Comparison of ENCODE assay signal across 36 cellular contexts in the genomic region with DNA sequence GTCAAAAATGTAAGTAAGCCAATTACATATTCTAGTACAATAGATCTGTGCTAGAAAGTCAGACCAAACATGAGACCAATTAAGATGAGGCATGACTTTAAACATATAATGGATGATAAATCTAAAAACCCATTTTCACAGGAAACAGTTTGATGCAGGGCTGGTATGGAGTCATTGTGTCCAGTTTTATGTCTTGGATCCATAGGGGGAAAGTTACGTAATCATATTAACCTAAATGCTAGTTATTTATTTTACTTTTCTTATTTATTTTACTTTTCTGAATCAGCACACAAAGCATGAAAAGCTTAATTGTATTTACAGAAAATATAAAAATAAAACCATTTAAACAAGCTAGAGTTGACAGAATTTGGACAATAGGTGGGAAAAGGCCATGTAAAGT. TPM values are rescaled to one million over a fixed set of nuclear protein-coding genes. Genes with fewer than 3 reads are reported as not detected.
"Had no signal": no experiment of that assay in that cellular context is flagged by ENCODE, and none has a peak within 500 bp of the region (broad histone marks: within the 10 kb centered on the region; RNA-seq: fewer than 3 reads in every experiment).

No MANE protein-coding gene starts in this region.

- H3K27me3 ChIP-seq: adrenal gland, body of pancreas, brain microvascular endothelial cell, breast epithelium had no signal

- H3K4me1 ChIP-seq: adrenal gland, body of pancreas, breast epithelium had no signal

- DNase-seq: activated B cell treated with CpG ODN at 0.5 μM for 24 hours; activated CD4-positive, alpha-beta memory T cell treated with anti-CD3 and anti-CD28 coated beads for 36 hours; activated CD4-positive, alpha-beta T cell treated with anti-CD3 and anti-CD28 coated beads for 4 hours; activated CD4-positive, alpha-beta T cell treated with anti-CD3 and anti-CD28 coated beads, Interleukin-2, amount 10 ng/mL, durations not matched to agents 24 days and 14 days; activated CD4-positive, alpha-beta T cell treated with anti-CD3 and anti-CD28 coated beads, Interleukin-2, amount 50 U/mL, for 1 hour; activated CD4-positive, alpha-beta T cell treated with anti-CD3 and anti-CD28 coated beads, Interleukin-2, amount 50 U/mL, for 4 hours; activated CD4-positive, CD25-positive, alpha-beta regulatory T cell treated with anti-CD3 and anti-CD28 coated beads, Interleukin-2, amount 50 U/mL, for 72 hours; activated CD8-positive, alpha-beta memory T cell treated with anti-CD3 and anti-CD28 coated beads, Interleukin-2, amount 50 U/mL, for 4 hours; activated CD8-positive, alpha-beta T cell treated with anti-CD3 and anti-CD28 coated beads for 36 hours; activated effector memory CD4-positive, alpha-beta T cell treated with anti-CD3 and anti-CD28 coated beads, Interleukin-2, amount 50 U/mL, for 16 hours; activated gamma-delta T cell treated with Interleukin-2 at 50 U/mL for 16 hours; activated naive CD4-positive, alpha-beta T cell; activated naive CD4-positive, alpha-beta T cell treated with anti-CD3 and anti-CD28 coated beads, Interleukin-2, amount 50 U/mL, for 16 hours; activated naive CD8-positive, alpha-beta T cell treated with anti-CD3 and anti-CD28 coated beads for 36 hours; activated T-cell treated with anti-CD3 and anti-CD28 coated beads for 4 hours; activated T-cell treated with anti-CD3 and anti-CD28 coated beads, Interleukin-2, amount 50 U/mL, for 1 hour; activated T-cell treated with anti-CD3 and anti-CD28 coated beads, Interleukin-2, amount 50 U/mL, for 4 hours; activated T-cell treated with anti-CD3 and anti-CD28 coated beads, Interleukin-2, amount 50 U/mL, for 72 hours; adrenal gland; amniotic stem cell; aorta; body of pancreas; brain microvascular endothelial cell; central memory CD4-positive, alpha-beta T cell; T-helper 1 cell; T-helper 2 cell; T-helper 9 cell had no signal

- ATAC-seq: activated CD8-positive, alpha-beta T cell treated with anti-CD3 and anti-CD28 coated beads for 36 hours; activated naive CD4-positive, alpha-beta T cell treated with anti-CD3 and anti-CD28 coated beads, Interleukin-2, amount 50 U/mL, for 72 hours; activated T-cell treated with anti-CD3 and anti-CD28 coated beads, Interleukin-2, amount 50 U/mL, for 4 hours; activated T-cell treated with anti-CD3 and anti-CD28 coated beads, Interleukin-2, amount 50 U/mL, for 72 hours; activated T-helper 17 cell treated with anti-CD3 and anti-CD28 coated beads, Interleukin-2, amount 50 U/mL, for 72 hours; body of pancreas had no signal

- FAIRE-seq: astrocyte, TTC549 had no signal

- H3K4me3 ChIP-seq: adrenal gland, body of pancreas, breast epithelium had no signal

- H3K36me3 ChIP-seq: adrenal gland, brain microvascular endothelial cell, breast epithelium had no signal

- H3K27ac ChIP-seq: adrenal gland, body of pancreas, brain microvascular endothelial cell, breast epithelium, VCaP had no signal

RNA-seq across cellular contexts. Expression of gene TRH, which starts 54.7 kb away (rescaled TPM):
- total RNA-seq: activated B cell treated with CpG ODN at 0.5 μM for 24 hours; activated CD4-positive, alpha-beta memory T cell treated with anti-CD3 and anti-CD28 coated beads for 36 hours; activated CD4-positive, alpha-beta T cell treated with anti-CD3 and anti-CD28 coated beads, Interleukin-2, amount 10 ng/mL, durations not matched to agents 24 days and 14 days; activated CD8-positive, alpha-beta memory T cell treated with anti-CD3 and anti-CD28 coated beads for 36 hours; activated CD8-positive, alpha-beta T cell treated with anti-CD3 and anti-CD28 coated beads for 36 hours; activated naive CD4-positive, alpha-beta T cell treated with anti-CD3 and anti-CD28 coated beads, Interleukin-2, amount 50 U/mL, for 72 hours; activated naive CD8-positive, alpha-beta T cell treated with anti-CD3 and anti-CD28 coated beads for 36 hours; activated T-cell treated with anti-CD3 and anti-CD28 coated beads, Interleukin-2, amount 50 U/mL, for 4 hours; activated T-cell treated with anti-CD3 and anti-CD28 coated beads, Interleukin-2, amount 50 U/mL, for 72 hours; activated T-helper 1 cell treated with anti-CD3 and anti-CD28 coated beads, Interleukin-12 subunit alpha, Interleukin-12 subunit beta, Interleukin-2, Interleukin-4 antibody, amounts not matched to agents 30 ng/mL and 10 ng/mL and 1 ng/mL, durations not matched to agents 14 hours and 24 hours and 36 hours; activated T-helper 17 cell treated with anti-CD3 and anti-CD28 coated beads, Interleukin-2, amount 50 U/mL, for 72 hours; adrenal gland; aorta; body of pancreas; breast epithelium; cardiac septum had no signal
- polyA plus RNA-seq: aorta had no signal
